In genomic region chr12:59873136-59873535, GRCh38 we compare ENCODE assay signal across 29 cellular contexts.
"Had no signal": no experiment of that assay in that cellular context is flagged by ENCODE, and none has a peak within 500 bp of the region (broad histone marks: within the 10 kb centered on the region; RNA-seq: fewer than 3 reads in every experiment).

No MANE protein-coding gene starts in this region.

- H3K27ac Mint-ChIP-seq: activated CD4-positive, alpha-beta T cell treated with anti-CD3 and anti-CD28 coated beads, Interleukin-2, amount 10 ng/mL, durations not matched to agents 24 days and 14 days; activated CD8-positive, alpha-beta T cell treated with anti-CD3 and anti-CD28 coated beads, Interleukin-2, amount 10 ng/mL, durations not matched to agents 7 days and 5 days; activated naive CD4-positive, alpha-beta T cell treated with anti-CD3 and anti-CD28 coated beads, Interleukin-2, amount 50 U/mL, for 24 hours; activated naive CD8-positive, alpha-beta T cell treated with anti-CD3 and anti-CD28 coated beads, Interleukin-2, amount 10 ng/mL, durations not matched to agents 7 days and 5 days; activated T-cell treated with anti-CD3 and anti-CD28 coated beads, Interleukin-2, amount 50 U/mL, for 24 hours; activated T-helper 2 cell treated with anti-CD3 and anti-CD28 coated beads, Interferon-gamma antibody, Interleukin-2, Interleukin-4, amounts not matched to agents 10 μg/mL and 5 μg/mL and 100 μg/mL, durations not matched to agents 14 hours and 24 hours and 36 hours; brain had no signal

- H3K27ac ChIP-seq: cardiac muscle cell, SJCRH30, SK-N-MC, WERI-Rb-1 had no signal

- ATAC-seq: activated CD8-positive, alpha-beta T cell treated with anti-CD3 and anti-CD28 coated beads, Interleukin-2, amount 10 ng/mL, durations not matched to agents 7 days and 5 days; K562; Panc1 had no signal

- H3K4me3 ChIP-seq: cardiac muscle cell, K562, SJCRH30, SK-N-MC had no signal

- H3K36me3 Mint-ChIP-seq: activated naive CD4-positive, alpha-beta T cell treated with anti-CD3 and anti-CD28 coated beads, Interleukin-2, amount 50 U/mL, for 24 hours; activated naive CD8-positive, alpha-beta T cell treated with anti-CD3 and anti-CD28 coated beads, Interleukin-2, amount 10 ng/mL, durations not matched to agents 7 days and 5 days; brain had no signal

- H3K27me3 Mint-ChIP-seq: activated CD4-positive, alpha-beta T cell treated with anti-CD3 and anti-CD28 coated beads, Interleukin-2, amount 10 ng/mL, durations not matched to agents 24 days and 14 days; activated naive CD8-positive, alpha-beta T cell treated with anti-CD3 and anti-CD28 coated beads, Interleukin-2, amount 10 ng/mL, durations not matched to agents 7 days and 5 days; central memory CD8-positive, alpha-beta T cell had no signal

- H3K4me1 ChIP-seq: SJCRH30 had no signal

- H3K4me3 Mint-ChIP-seq: activated CD4-positive, alpha-beta T cell treated with anti-CD3 and anti-CD28 coated beads, Interleukin-2, amount 10 ng/mL, durations not matched to agents 24 days and 14 days; activated CD8-positive, alpha-beta T cell treated with anti-CD3 and anti-CD28 coated beads, Interleukin-2, amount 10 ng/mL, durations not matched to agents 7 days and 5 days; activated naive CD4-positive, alpha-beta T cell treated with anti-CD3 and anti-CD28 coated beads, Interleukin-2, amount 50 U/mL, for 24 hours; activated naive CD8-positive, alpha-beta T cell treated with anti-CD3 and anti-CD28 coated beads, Interleukin-2, amount 10 ng/mL, durations not matched to agents 7 days and 5 days; activated T-cell treated with anti-CD3 and anti-CD28 coated beads, Interleukin-2, amount 50 U/mL, for 24 hours; brain; central memory CD8-positive, alpha-beta T cell had no signal

- DNase-seq: activated CD4-positive, alpha-beta T cell treated with anti-CD3 and anti-CD28 coated beads, Interleukin-2, amount 10 ng/mL, durations not matched to agents 24 days and 14 days; activated CD4-positive, alpha-beta T cell treated with anti-CD3 and anti-CD28 coated beads, Interleukin-2, amount 50 U/mL, for 48 hours; activated CD8-positive, alpha-beta T cell treated with anti-CD3 and anti-CD28 coated beads, Interleukin-2, amount 10 ng/mL, durations not matched to agents 7 days and 5 days; activated gamma-delta T cell; activated naive CD4-positive, alpha-beta T cell treated with Interleukin-2 at 50 U/mL for 16 hours; activated naive CD8-positive, alpha-beta T cell treated with anti-CD3 and anti-CD28 coated beads, Interleukin-2, amount 10 ng/mL, durations not matched to agents 7 days and 5 days; activated T-cell treated with anti-CD3 and anti-CD28 coated beads, Interleukin-2, amount 50 U/mL, for 24 hours; NCI-H1048; NCI-H1105 treated with DMSO at 0.1 percent for 48 hours; NCI-H1436; NCI-H1694; NCI-H1930; NCI-H2081 treated with DMSO at 0.1 percent for 48 hours; NCI-H226; NCI-H446 treated with DMSO at 0.1 percent for 48 hours; NCI-H524; SHP77; SJCRH30; T1000; WERI-Rb-1 had no signal

- H3K36me3 ChIP-seq: cardiac muscle cell, SJCRH30, WERI-Rb-1 had no signal

- FAIRE-seq: astrocyte, K562 had no signal

- H3K9me3 ChIP-seq: SJCRH30 had no signal

- H3K4me1 Mint-ChIP-seq: activated CD4-positive, alpha-beta T cell treated with anti-CD3 and anti-CD28 coated beads, Interleukin-2, amount 10 ng/mL, durations not matched to agents 24 days and 14 days; activated naive CD4-positive, alpha-beta T cell treated with anti-CD3 and anti-CD28 coated beads, Interleukin-2, amount 50 U/mL, for 24 hours; activated naive CD8-positive, alpha-beta T cell treated with anti-CD3 and anti-CD28 coated beads, Interleukin-2, amount 10 ng/mL, durations not matched to agents 7 days and 5 days; brain; central memory CD8-positive, alpha-beta T cell had no signal

- H3K27me3 ChIP-seq: cardiac muscle cell, SJCRH30 had no signal

- H3K9me3 Mint-ChIP-seq: activated CD4-positive, alpha-beta T cell treated with anti-CD3 and anti-CD28 coated beads, Interleukin-2, amount 10 ng/mL, durations not matched to agents 24 days and 14 days; activated naive CD4-positive, alpha-beta T cell treated with anti-CD3 and anti-CD28 coated beads, Interleukin-2, amount 50 U/mL, for 24 hours; activated naive CD8-positive, alpha-beta T cell treated with anti-CD3 and anti-CD28 coated beads, Interleukin-2, amount 10 ng/mL, durations not matched to agents 7 days and 5 days; activated T-helper 2 cell treated with anti-CD3 and anti-CD28 coated beads, Interferon-gamma antibody, Interleukin-2, Interleukin-4, amounts not matched to agents 10 μg/mL and 5 μg/mL and 100 μg/mL, durations not matched to agents 14 hours and 24 hours and 36 hours; brain; central memory CD8-positive, alpha-beta T cell had no signal
